In the genomic region with DNA sequence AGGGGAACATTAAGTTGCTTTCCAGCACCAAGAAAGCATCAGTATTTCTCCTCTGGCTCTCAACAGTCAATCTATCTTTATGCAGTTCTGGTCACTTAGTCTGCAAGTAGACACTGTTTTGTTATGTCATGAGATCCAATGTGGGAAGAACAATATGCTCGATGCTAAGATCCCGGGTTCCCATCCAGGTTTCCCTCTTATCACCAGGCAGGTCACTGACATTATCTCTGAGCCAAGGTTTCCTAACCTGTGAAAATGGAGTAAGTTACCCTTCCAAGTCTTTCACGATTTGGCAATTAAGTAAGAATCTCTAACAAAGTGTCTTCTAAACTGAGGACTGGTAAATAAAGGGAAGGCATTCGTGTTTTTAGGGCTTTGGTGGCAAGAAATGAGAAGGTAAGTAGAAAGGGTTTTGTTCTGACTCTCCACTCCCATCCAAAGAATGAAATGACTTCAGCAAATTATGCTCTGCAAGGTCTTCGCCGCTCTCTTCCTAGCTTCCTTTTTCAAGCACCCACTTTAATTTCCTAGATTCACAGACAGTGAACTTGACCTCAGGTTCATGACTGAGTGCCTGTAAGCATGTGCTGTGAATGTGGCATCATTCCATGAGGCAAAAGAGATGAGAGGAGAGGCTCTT, we compare ENCODE assay signal across 18 cellular contexts.
DNase-seq lines count a peak whose midpoint lies in the region; ATAC-seq and TF ChIP-seq lines count a peak whose summit lies in the region.
"Had no signal": no experiment of that assay in that cellular context is flagged by ENCODE, and none has a peak within 500 bp of the region (broad histone marks: within the 10 kb centered on the region; RNA-seq: fewer than 3 reads in every experiment).

No MANE protein-coding gene starts in this region.

- H3K4me1 Mint-ChIP-seq in activated naive CD8-positive, alpha-beta T cell (ENCODE audit: low read depth): peaks cover 65% of the 10 kb centered on the region
- H3K4me1 Mint-ChIP-seq in activated naive CD8-positive, alpha-beta T cell treated with anti-CD3 and anti-CD28 coated beads, Interleukin-2, amount 50 U/mL, for 24 hours: peaks cover 40% of the 10 kb centered on the region
- H3K4me1 Mint-ChIP-seq in type B pancreatic cell (ENCODE audit: unreplicated experiment): peaks cover 32% of the 10 kb centered on the region

- H3K27ac Mint-ChIP-seq in activated naive CD8-positive, alpha-beta T cell: peak overlapping the region; percentile 59
- H3K27ac Mint-ChIP-seq in activated naive CD8-positive, alpha-beta T cell treated with anti-CD3 and anti-CD28 coated beads, Interleukin-2, amount 50 U/mL, for 24 hours: no peak overlapping the region
- peak overlapping the region; percentile 12 for H3K27ac Mint-ChIP-seq in type B pancreatic cell
- H3K27ac Mint-ChIP-seq: activated naive CD4-positive, alpha-beta T cell treated with anti-CD3 and anti-CD28 coated beads for 36 hours; dendritic cell treated with granulocyte-macrophage colony-stimulating factor and Interleukin-4, amounts not matched to agents 40 ng/mL and 50 ng/mL, for 4 days had no signal

- H3K4me3 Mint-ChIP-seq in activated naive CD8-positive, alpha-beta T cell: no peak overlapping the region
- H3K4me3 Mint-ChIP-seq in activated naive CD8-positive, alpha-beta T cell treated with anti-CD3 and anti-CD28 coated beads, Interleukin-2, amount 50 U/mL, for 24 hours: no peak overlapping the region
- no peak overlapping the region for H3K4me3 Mint-ChIP-seq in type B pancreatic cell
- H3K4me3 Mint-ChIP-seq: activated naive CD4-positive, alpha-beta T cell treated with anti-CD3 and anti-CD28 coated beads for 36 hours; brain; dendritic cell treated with granulocyte-macrophage colony-stimulating factor and Interleukin-4, amounts not matched to agents 40 ng/mL and 50 ng/mL, for 4 days had no signal

- H3K36me3 Mint-ChIP-seq in activated naive CD8-positive, alpha-beta T cell: peaks cover 3% of the 10 kb centered on the region
- no peaks in the 10 kb centered on the region for H3K36me3 Mint-ChIP-seq in activated naive CD8-positive, alpha-beta T cell treated with anti-CD3 and anti-CD28 coated beads, Interleukin-2, amount 50 U/mL, for 24 hours (ENCODE audit: low read depth)
- H3K36me3 Mint-ChIP-seq in type B pancreatic cell: no peaks in the 10 kb centered on the region

- ATAC-seq in activated naive CD8-positive, alpha-beta T cell treated with anti-CD3 and anti-CD28 coated beads, Interleukin-2, amount 50 U/mL, for 24 hours: no peak
- ATAC-seq: gastroesophageal sphincter had no signal

- no peak for DNase-seq in activated naive CD8-positive, alpha-beta T cell treated with anti-CD3 and anti-CD28 coated beads, Interleukin-2, amount 50 U/mL, for 24 hours
- DNase-seq in NCI-H69 (lab: John Stamatoyannopoulos, UW): peak; percentile 52
- DNase-seq in epithelial cell of prostate (ENCODE audit: low read depth, low spot score): no peak
- DNase-seq in type B pancreatic cell (ENCODE audit: extremely low spot score, unreplicated experiment): no peak
- DNase-seq in NCI-H345 (lab: John Stamatoyannopoulos, UW): no peak
- no peak for DNase-seq in HuH-7 (ENCODE audit: low spot score)
- no peak for DNase-seq in activated CD4-positive, alpha-beta T cell treated with anti-CD3 and anti-CD28 coated beads for 48 hours
- DNase-seq: activated naive CD4-positive, alpha-beta T cell treated with anti-CD3 and anti-CD28 coated beads for 36 hours; Calu3; erythroblast; NK-92 treated with Interleukin-12 subunit alpha and Interleukin-12 subunit beta, amount 100 ng/mL, for 24 hours; stimulated activated naive CD4-positive, alpha-beta T cell treated with Interleukin-2 at 50 U/mL for 16 hours; SW 1271 had no signal

- no peaks in the 10 kb centered on the region for H3K9me3 Mint-ChIP-seq in activated naive CD8-positive, alpha-beta T cell (ENCODE audit: low read depth)
- H3K9me3 Mint-ChIP-seq in activated naive CD8-positive, alpha-beta T cell treated with anti-CD3 and anti-CD28 coated beads, Interleukin-2, amount 50 U/mL, for 24 hours: no peaks in the 10 kb centered on the region
- H3K9me3 Mint-ChIP-seq in type B pancreatic cell: no peaks in the 10 kb centered on the region
- H3K9me3 Mint-ChIP-seq: activated naive CD4-positive, alpha-beta T cell treated with anti-CD3 and anti-CD28 coated beads for 36 hours; brain; dendritic cell treated with granulocyte-macrophage colony-stimulating factor and Interleukin-4, amounts not matched to agents 40 ng/mL and 50 ng/mL, for 4 days had no signal

- TF ChIP-seq CTCF in type B pancreatic cell (conservative IDR thresholded peaks at IDR 0.05): no peak

- H3K27me3 Mint-ChIP-seq in activated naive CD8-positive, alpha-beta T cell: no peaks in the 10 kb centered on the region
- H3K27me3 Mint-ChIP-seq in activated naive CD8-positive, alpha-beta T cell treated with anti-CD3 and anti-CD28 coated beads, Interleukin-2, amount 50 U/mL, for 24 hours: no peaks in the 10 kb centered on the region
- no peaks in the 10 kb centered on the region for H3K27me3 Mint-ChIP-seq in type B pancreatic cell

- peak overlapping the region; percentile 77 for H3K27ac ChIP-seq in epithelial cell of prostate
- H3K27ac ChIP-seq: gastroesophageal sphincter, RWPE1 had no signal
